In the genomic region with DNA sequence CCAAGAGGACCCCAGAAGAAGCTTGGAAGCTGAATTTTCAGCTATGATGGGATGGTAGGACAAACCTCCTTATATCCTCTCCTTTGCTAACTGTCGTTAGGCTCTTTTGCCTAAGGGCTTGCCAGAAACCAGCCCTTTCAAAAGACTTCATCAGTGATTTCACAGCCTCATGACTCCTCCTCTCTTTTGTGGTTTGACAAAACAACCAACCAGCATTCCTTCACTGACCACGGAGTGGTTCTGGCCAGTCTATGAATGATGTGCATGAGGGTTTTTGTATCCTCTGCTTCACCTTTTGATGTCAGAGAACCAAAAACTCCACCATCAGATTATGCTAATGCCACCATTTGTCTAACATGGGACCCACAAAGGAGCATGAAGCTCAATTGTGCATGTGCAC, we compare ENCODE assay signal across 17 cellular contexts.
DNase-seq lines count a peak whose midpoint lies in the region; ATAC-seq, FAIRE-seq and TF ChIP-seq lines count a peak whose summit lies in the region.
"Had no signal": no experiment of that assay in that cellular context is flagged by ENCODE, and none has a peak within 500 bp of the region (broad histone marks: within the 10 kb centered on the region; RNA-seq: fewer than 3 reads in every experiment).

No MANE protein-coding gene starts in this region.

- H4K20me1 ChIP-seq in HCT116 (ENCODE audit: insufficient read depth): no peaks in the 10 kb centered on the region

- H3K4me1 Mint-ChIP-seq in activated naive CD8-positive, alpha-beta T cell treated with anti-CD3 and anti-CD28 coated beads for 36 hours: peaks cover 15% of the 10 kb centered on the region

- no peak overlapping the region for H3K4me3 Mint-ChIP-seq in activated naive CD8-positive, alpha-beta T cell treated with anti-CD3 and anti-CD28 coated beads for 36 hours
- H3K4me3 Mint-ChIP-seq: activated CD4-positive, alpha-beta T cell treated with anti-CD3 and anti-CD28 coated beads, Interleukin-2, amount 10 ng/mL, durations not matched to agents 24 days and 14 days had no signal

- FAIRE-seq in frontal cortex (lab: Jason Lieb, UNC): no peak
- FAIRE-seq: K562, pancreas had no signal

- CTCF ChIA-PET in HCT116 (lab: Charles Lee): no interaction called here

- no peak overlapping the region for H3K4me3 ChIP-seq in HCT116 (replicated peaks in 1 of 2; ENCODE audit: low read depth in 1 of 2, low read length in 2 of 2)
- H3K4me3 ChIP-seq in fibroblast of villous mesenchyme (ENCODE audit: low read depth, low read length): no peak overlapping the region
- H3K4me3 ChIP-seq: K562, left ventricle myocardium inferior, pancreas, SJCRH30 had no signal

- BruUV-seq in HCT116 (replicated peaks; lab: Mats Ljungman, UMichigan): no TSS peak

- RAD21 ChIA-PET in HCT116 (lab: Charles Lee; ENCODE audit: low non-redundant PET in 1 of 2, low total read pairs in 2 of 2, uncharacterized antibody in 2 of 2, unreplicated experiment in 2 of 2): no interaction called here

- POLR2A ChIA-PET in HCT116 (lab: Charles Lee): no interaction called here

- no peak overlapping the region for H3K27ac Mint-ChIP-seq in activated naive CD8-positive, alpha-beta T cell treated with anti-CD3 and anti-CD28 coated beads for 36 hours
- H3K27ac Mint-ChIP-seq: activated CD4-positive, alpha-beta T cell treated with anti-CD3 and anti-CD28 coated beads, Interleukin-2, amount 10 ng/mL, durations not matched to agents 24 days and 14 days had no signal

- intact Hi-C loops in HCT116 (cut with micrococcal nuclease): no loop called here

- H3K36me3 ChIP-seq in HCT116 (ENCODE audit: control insufficient read depth in 1 of 2, insufficient read depth in 2 of 2, low read length in 2 of 2): no peaks in the 10 kb centered on the region
- H3K36me3 ChIP-seq: left ventricle myocardium inferior, pancreas, SJCRH30 had no signal

- peaks cover 0 to 18% of the 10 kb centered on the region in 2 experiments; a peak in 2 of 4 replicates for H3K4me1 ChIP-seq in HCT116 (ENCODE audit: control insufficient read depth in 1 of 2, insufficient read depth in 2 of 2, low read length in 2 of 2)
- H3K4me1 ChIP-seq: left ventricle myocardium inferior, SJCRH30 had no signal

- no peaks in the 10 kb centered on the region for H3K27me3 ChIP-seq in HCT116 (ENCODE audit: insufficient read depth, low read length)
- H3K27me3 ChIP-seq: pancreas, SJCRH30 had no signal

- peaks cover 10% of the 10 kb centered on the region for H3K36me3 Mint-ChIP-seq in activated naive CD8-positive, alpha-beta T cell treated with anti-CD3 and anti-CD28 coated beads for 36 hours

- no peak overlapping the region for H3K27ac ChIP-seq in HCT116 (ENCODE audit: low read depth, low read length)
- H3K27ac ChIP-seq: left ventricle myocardium inferior, pancreas, SJCRH30 had no signal

- TF ChIP-seq POLR2A in HCT116 (IDR thresholded peaks at IDR 0.05; ENCODE audit: borderline replicate concordance, extremely low read depth, insufficient read depth, insufficient read length): no peak

- H3K9me2 ChIP-seq in HCT116 (ENCODE audit: insufficient read depth): no peaks in the 10 kb centered on the region

- in situ Hi-C loops in ACHN (cut with HindIII; ENCODE audit: low pct_ligation_motif_present, low pct_unique_long_range_greater_than_20kb, low sequenced_read_pairs): no loop called here

- H3K27me3 Mint-ChIP-seq in activated naive CD8-positive, alpha-beta T cell treated with anti-CD3 and anti-CD28 coated beads for 36 hours: peaks cover 20% of the 10 kb centered on the region

- TF ChIP-seq RAD21 in HCT116 (IDR thresholded peaks at IDR 0.05; ENCODE audit: low read depth): no peak

- ATAC-seq in HCT116: 0 out of 2 replicates have a peak, but pooled peaks have one; percentile 30
- ATAC-seq in activated CD4-positive, CD25-positive, alpha-beta regulatory T cell treated with anti-CD3 and anti-CD28 coated beads, Interleukin-2, amount 50 U/mL, for 24 hours: no peak
- ATAC-seq: esophagus mucosa, K562, pancreas had no signal

- H3K9me3 Mint-ChIP-seq in activated naive CD8-positive, alpha-beta T cell treated with anti-CD3 and anti-CD28 coated beads for 36 hours: peaks cover 6% of the 10 kb centered on the region

- peaks cover 0 to 7% of the 10 kb centered on the region in 2 experiments; a peak in 3 of 4 replicates for H3K9me3 ChIP-seq in HCT116 (ENCODE audit: control insufficient read depth in 1 of 2, insufficient read depth in 1 of 2, low read depth in 1 of 2, low read length in 2 of 2)
- H3K9me3 ChIP-seq: pancreas, SJCRH30 had no signal

- no peak overlapping the region for H3K4me2 ChIP-seq in HCT116 (ENCODE audit: low read length)

- no peak overlapping the region for H2AFZ ChIP-seq in HCT116 (ENCODE audit: low read depth, low read length, poor library complexity, severe bottlenecking)

- H3K79me2 ChIP-seq in HCT116 (ENCODE audit: insufficient read depth, low read length): no peaks in the 10 kb centered on the region

- TF ChIP-seq CTCF in HCT116 (IDR thresholded peaks at IDR 0.05 in 2 of 3, conservative IDR thresholded peaks at IDR 0.05 in 1 of 3; ENCODE audit: borderline replicate concordance in 1 of 3, insufficient read depth in 1 of 3, low read depth in 2 of 3, low read length in 2 of 3) (no peak), fibroblast of villous mesenchyme (IDR thresholded peaks at IDR 0.05; ENCODE audit: insufficient read depth, low read depth, low read length) (no peak)

- no peak overlapping the region for H3K9ac ChIP-seq in HCT116 (ENCODE audit: low read length)

- peak; percentile 43 for DNase-seq in ACHN
- no peak for DNase-seq in HCT116 (ENCODE audit: low read depth, low spot score)
- DNase-seq in activated naive CD8-positive, alpha-beta T cell treated with anti-CD3 and anti-CD28 coated beads for 36 hours: peak; percentile 4
- DNase-seq in fibroblast of villous mesenchyme (ENCODE audit: low read depth): peak; percentile 3
- no peak for DNase-seq in NCI-H1105 (lab: John Stamatoyannopoulos, UW)
- no peak for DNase-seq in NK-92 (lab: John Stamatoyannopoulos, UW; ENCODE audit: unreplicated experiment)
- DNase-seq in frontal cortex (ENCODE audit: low spot score in 2 of 2): no peak
- DNase-seq: activated CD4-positive, alpha-beta T cell treated with anti-CD3 and anti-CD28 coated beads, Interleukin-2, amount 10 ng/mL, durations not matched to agents 24 days and 14 days; activated T-cell treated with anti-CD3 and anti-CD28 coated beads, Interleukin-2, amount 50 U/mL, for 48 hours; left ventricle myocardium inferior; NCI-H1417 treated with DMSO at 0.1 percent for 48 hours; pancreas; T1000 had no signal

TF ChIP-seq in HCT116, 20 proteins besides CTCF, POLR2A, EP300 and RAD21:
- TF ChIP-seq EGR1 (IDR thresholded peaks at IDR 0.05; ENCODE audit: low read depth) (no peak), ZFX (IDR thresholded peaks at IDR 0.05) (no peak), ELF1 (IDR thresholded peaks at IDR 0.05; ENCODE audit: borderline replicate concordance, low read depth) (no peak), CEBPB (IDR thresholded peaks at IDR 0.05; ENCODE audit: low read depth) (no peak), TCF7L2 (IDR thresholded peaks at IDR 0.05; ENCODE audit: borderline replicate concordance, extremely low read depth, insufficient read depth, insufficient read length) (no peak)
- TF ChIP-seq, protein P1, sequence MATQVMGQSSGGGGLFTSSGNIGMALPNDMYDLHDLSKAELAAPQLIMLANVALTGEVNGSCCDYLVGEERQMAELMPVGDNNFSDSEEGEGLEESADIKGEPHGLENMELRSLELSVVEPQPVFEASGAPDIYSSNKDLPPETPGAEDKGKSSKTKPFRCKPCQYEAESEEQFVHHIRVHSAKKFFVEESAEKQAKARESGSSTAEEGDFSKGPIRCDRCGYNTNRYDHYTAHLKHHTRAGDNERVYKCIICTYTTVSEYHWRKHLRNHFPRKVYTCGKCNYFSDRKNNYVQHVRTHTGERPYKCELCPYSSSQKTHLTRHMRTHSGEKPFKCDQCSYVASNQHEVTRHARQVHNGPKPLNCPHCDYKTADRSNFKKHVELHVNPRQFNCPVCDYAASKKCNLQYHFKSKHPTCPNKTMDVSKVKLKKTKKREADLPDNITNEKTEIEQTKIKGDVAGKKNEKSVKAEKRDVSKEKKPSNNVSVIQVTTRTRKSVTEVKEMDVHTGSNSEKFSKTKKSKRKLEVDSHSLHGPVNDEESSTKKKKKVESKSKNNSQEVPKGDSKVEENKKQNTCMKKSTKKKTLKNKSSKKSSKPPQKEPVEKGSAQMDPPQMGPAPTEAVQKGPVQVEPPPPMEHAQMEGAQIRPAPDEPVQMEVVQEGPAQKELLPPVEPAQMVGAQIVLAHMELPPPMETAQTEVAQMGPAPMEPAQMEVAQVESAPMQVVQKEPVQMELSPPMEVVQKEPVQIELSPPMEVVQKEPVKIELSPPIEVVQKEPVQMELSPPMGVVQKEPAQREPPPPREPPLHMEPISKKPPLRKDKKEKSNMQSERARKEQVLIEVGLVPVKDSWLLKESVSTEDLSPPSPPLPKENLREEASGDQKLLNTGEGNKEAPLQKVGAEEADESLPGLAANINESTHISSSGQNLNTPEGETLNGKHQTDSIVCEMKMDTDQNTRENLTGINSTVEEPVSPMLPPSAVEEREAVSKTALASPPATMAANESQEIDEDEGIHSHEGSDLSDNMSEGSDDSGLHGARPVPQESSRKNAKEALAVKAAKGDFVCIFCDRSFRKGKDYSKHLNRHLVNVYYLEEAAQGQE (IDR thresholded peaks at IDR 0.05; ENCODE audit: low read depth): no peak
- TF ChIP-seq, protein P2, sequence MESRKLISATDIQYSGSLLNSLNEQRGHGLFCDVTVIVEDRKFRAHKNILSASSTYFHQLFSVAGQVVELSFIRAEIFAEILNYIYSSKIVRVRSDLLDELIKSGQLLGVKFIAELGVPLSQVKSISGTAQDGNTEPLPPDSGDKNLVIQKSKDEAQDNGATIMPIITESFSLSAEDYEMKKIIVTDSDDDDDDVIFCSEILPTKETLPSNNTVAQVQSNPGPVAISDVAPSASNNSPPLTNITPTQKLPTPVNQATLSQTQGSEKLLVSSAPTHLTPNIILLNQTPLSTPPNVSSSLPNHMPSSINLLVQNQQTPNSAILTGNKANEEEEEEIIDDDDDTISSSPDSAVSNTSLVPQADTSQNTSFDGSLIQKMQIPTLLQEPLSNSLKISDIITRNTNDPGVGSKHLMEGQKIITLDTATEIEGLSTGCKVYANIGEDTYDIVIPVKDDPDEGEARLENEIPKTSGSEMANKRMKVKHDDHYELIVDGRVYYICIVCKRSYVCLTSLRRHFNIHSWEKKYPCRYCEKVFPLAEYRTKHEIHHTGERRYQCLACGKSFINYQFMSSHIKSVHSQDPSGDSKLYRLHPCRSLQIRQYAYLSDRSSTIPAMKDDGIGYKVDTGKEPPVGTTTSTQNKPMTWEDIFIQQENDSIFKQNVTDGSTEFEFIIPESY (IDR thresholded peaks at IDR 0.05; ENCODE audit: extremely low read depth, insufficient replicate concordance, low read length): no peak

Comparison
In these comparisons a context has a peak if more than half of its experiments do, and no peak if none do; other contexts are left out.
1. DNase-seq: peak in ACHN (single experiment), activated naive CD8-positive, alpha-beta T cell treated with anti-CD3 and anti-CD28 coated beads for 36 hours (single experiment) and fibroblast of villous mesenchyme (single experiment); none in HCT116 (single experiment), NCI-H1105 (single experiment), NK-92 (single experiment) and frontal cortex (0 of 2).